28 cellular contexts compared by ENCODE assay signal in genomic region chrX:84717344-84717743, GRCh38.
"Had no signal": no experiment of that assay in that cellular context is flagged by ENCODE, and none has a peak within 500 bp of the region (broad histone marks: within the 10 kb centered on the region; RNA-seq: fewer than 3 reads in every experiment).

No MANE protein-coding gene starts in this region.

- H3K27ac ChIP-seq: adrenal gland, brain microvascular endothelial cell, SJCRH30, SK-N-MC had no signal

- H3K4me1 ChIP-seq: adrenal gland had no signal

- H3K4me3 ChIP-seq: adrenal gland, K562, SJCRH30, SK-N-MC had no signal

- H3K9me3 ChIP-seq: adrenal gland, SJCRH30 had no signal

- H3K27me3 ChIP-seq: brain microvascular endothelial cell, SJCRH30 had no signal

- ATAC-seq: activated CD4-positive, alpha-beta T cell treated with anti-CD3 and anti-CD28 coated beads for 36 hours; activated CD4-positive, CD25-positive, alpha-beta regulatory T cell treated with anti-CD3 and anti-CD28 coated beads, Interleukin-2, amount 50 U/mL, for 24 hours; activated CD8-positive, alpha-beta T cell treated with anti-CD3 and anti-CD28 coated beads, Interleukin-2, amount 10 ng/mL, durations not matched to agents 7 days and 5 days; activated naive CD4-positive, alpha-beta T cell treated with anti-CD3 and anti-CD28 coated beads, Interleukin-2, amount 50 U/mL, for 72 hours; activated T-cell treated with anti-CD3 and anti-CD28 coated beads, Interleukin-2, amount 50 U/mL, for 4 hours; K562; WTC11 had no signal

- DNase-seq: activated CD4-positive, alpha-beta T cell treated with anti-CD3 and anti-CD28 coated beads for 36 hours; activated CD4-positive, alpha-beta T cell treated with anti-CD3 and anti-CD28 coated beads, Interleukin-2, amount 10 ng/mL, durations not matched to agents 7 days and 5 days; activated CD4-positive, alpha-beta T cell treated with anti-CD3 and anti-CD28 coated beads, Interleukin-2, amount 50 U/mL, for 48 hours; activated CD8-positive, alpha-beta T cell treated with anti-CD3 and anti-CD28 coated beads, Interleukin-2, amount 10 ng/mL, durations not matched to agents 7 days and 5 days; activated gamma-delta T cell treated with Interleukin-2 at 50 U/mL for 16 hours; activated naive CD4-positive, alpha-beta T cell treated with anti-CD3 and anti-CD28 coated beads for 36 hours; activated T-cell treated with anti-CD3 and anti-CD28 coated beads for 4 hours; activated T-cell treated with anti-CD3 and anti-CD28 coated beads, Interleukin-2, amount 50 U/mL, for 4 hours; adrenal gland; anterior cingulate cortex; brain microvascular endothelial cell; central memory CD4-positive, alpha-beta T cell; NCI-H1105; NCI-H1417 treated with DMSO at 0.1 percent for 48 hours; NCI-H1694 treated with DMSO at 0.1 percent for 48 hours; NCI-H2029; NCI-H510A; NCI-H526; NCI-H748 treated with DMSO at 0.1 percent for 48 hours; NK-92 treated with Interleukin-12 subunit alpha and Interleukin-12 subunit beta, amount 100 ng/mL, for 24 hours; OCI-M1; Right ventricle myocardium superior; SJCRH30 had no signal

- H3K36me3 ChIP-seq: adrenal gland, brain microvascular endothelial cell, SJCRH30 had no signal
